In the genomic region with DNA sequence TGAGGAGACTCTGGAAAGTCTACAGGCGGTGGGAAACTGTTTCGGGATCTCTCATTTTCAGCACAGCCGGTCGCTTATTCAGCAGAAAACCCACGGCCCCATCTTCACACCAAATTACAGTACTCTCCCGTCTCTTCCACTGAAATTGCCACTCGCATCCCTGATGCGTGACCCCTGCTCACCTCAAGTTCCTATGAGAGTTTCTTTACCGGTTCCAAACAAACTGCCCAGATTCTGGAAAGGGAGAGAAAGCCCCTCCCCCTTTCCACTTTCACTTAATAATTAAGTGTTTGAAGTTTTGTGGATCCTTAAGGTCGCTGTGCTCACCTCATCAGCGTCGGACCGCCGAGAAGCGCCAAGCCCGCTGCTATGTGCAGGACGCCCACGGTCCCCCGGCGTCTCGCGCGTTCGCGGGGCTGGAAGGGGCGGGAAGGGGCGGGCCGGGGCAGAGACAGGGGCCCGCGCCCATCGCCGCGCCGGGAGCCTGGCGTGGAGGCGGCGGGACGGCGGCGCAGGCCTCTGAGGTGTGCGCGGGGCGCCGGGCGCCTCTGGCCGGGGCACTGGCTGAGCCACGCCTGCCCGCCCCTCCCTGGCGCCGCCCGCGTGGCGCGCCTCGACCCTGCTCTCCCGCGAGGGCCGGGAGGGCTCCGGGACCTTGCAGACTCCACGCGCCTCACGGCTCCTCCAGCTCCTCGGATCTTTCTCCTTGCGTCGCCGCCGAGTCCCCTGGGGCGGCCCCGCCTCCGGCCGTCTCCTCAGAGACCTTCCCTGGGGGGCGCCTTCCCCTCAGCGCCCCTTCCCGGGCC, we compare ENCODE assay signal across 9 cellular contexts. TPM values are rescaled to one million over a fixed set of nuclear protein-coding genes. Genes with fewer than 3 reads are reported as not detected.
DNase-seq lines count a peak whose midpoint lies in the region; ATAC-seq, FAIRE-seq and TF ChIP-seq lines count a peak whose summit lies in the region.
"Had no signal": no experiment of that assay in that cellular context is flagged by ENCODE, and none has a peak within 500 bp of the region (broad histone marks: within the 10 kb centered on the region; RNA-seq: fewer than 3 reads in every experiment).

Gene GPR156, minus strand, starts transcription at position 521 of the 806 bp plus-strand sequence. CDS start 41,124 bp downstream, outside the sequence.

- H3K27me3 Mint-ChIP-seq in CD8-positive, alpha-beta memory T cell, result peaks cover 28 to 71% of the 10 kb centered on the region in 2 donors
- H3K27me3 Mint-ChIP-seq in endodermal cell (ENCODE audit: insufficient read depth), result peaks cover 56% of the 10 kb centered on the region

- no peak for FAIRE-seq in small intestine (lab: Jason Lieb, UNC)

- no peaks in the 10 kb centered on the region for H3K36me3 ChIP-seq in CD8-positive, alpha-beta memory T cell (ENCODE audit: insufficient read depth, low read length)
- H3K36me3 ChIP-seq in endodermal cell (ENCODE audit: control insufficient read depth, insufficient read depth, low read length) (no peaks in the 10 kb centered on the region), small intestine (ENCODE audit: control insufficient read depth in 2 of 2, insufficient read depth in 2 of 2, low read length in 2 of 2) (no peaks in the 10 kb centered on the region)

- WGBS in endodermal cell (ENCODE audit: insufficient coverage in 1 of 2, insufficient read length in 1 of 2), 2 experiments, result 33 to 40% methylated on average over 21 to 74 of the region's 74 CpGs
- 5 to 10% (median 7%) methylated on average over 47 to 74 of the region's 74 CpGs for WGBS in small intestine, 3 donors

- H3K4me1 Mint-ChIP-seq in CD8-positive, alpha-beta memory T cell, result peaks cover 0 to 7% (median 5%) of the 10 kb centered on the region in 3 donors
- peaks cover 5% of the 10 kb centered on the region for H3K4me1 Mint-ChIP-seq in endodermal cell

- POLR2A ChIA-PET in CD8-positive, alpha-beta memory T cell (lab: Charles Lee), result no interaction called here

- H3K9me3 ChIP-seq in CD8-positive, alpha-beta memory T cell (ENCODE audit: low read length), result no peaks in the 10 kb centered on the region
- H3K9me3 ChIP-seq in endodermal cell (ENCODE audit: control insufficient read depth, low read length) (no peaks in the 10 kb centered on the region), small intestine (ENCODE audit: control insufficient read depth, low read depth) (no peaks in the 10 kb centered on the region)

- H3K36me3 Mint-ChIP-seq in CD8-positive, alpha-beta memory T cell, result peaks cover 0 to 10% (median 2%) of the 10 kb centered on the region in 3 donors
- H3K36me3 Mint-ChIP-seq in endodermal cell (ENCODE audit: low read depth), result no peaks in the 10 kb centered on the region

- CTCF ChIA-PET in CD8-positive, alpha-beta memory T cell (lab: Charles Lee), result no interaction called here

- H3K9ac ChIP-seq in endodermal cell (ENCODE audit: extremely low read depth, low read length, poor library complexity, severe bottlenecking), result no peak within 1 kb of the TSS

- DNase-seq in CD8-positive, alpha-beta memory T cell, result no peak
- peak; percentile 38 for DNase-seq in M059J (ENCODE audit: low read depth)
- peak; percentile 69 for DNase-seq in endodermal cell
- peak; percentile 36 for DNase-seq in myocyte (ENCODE audit: low read depth)
- DNase-seq in T-helper 9 cell, result no peak
- no peak for DNase-seq in COLO829 (ENCODE audit: low spot score)
- DNase-seq in small intestine, result no peak

- no peak within 1 kb of the TSS for H3K27ac ChIP-seq in CD8-positive, alpha-beta memory T cell (ENCODE audit: low read depth, low read length)
- H3K27ac ChIP-seq in endodermal cell (ENCODE audit: low read depth, low read length) (no peak within 1 kb of the TSS), small intestine (ENCODE audit: low read depth in 1 of 2, low read length in 1 of 2) (no peak within 1 kb of the TSS)
- H3K27ac ChIP-seq: epithelial cell of prostate had no signal

- H3K27ac Mint-ChIP-seq in CD8-positive, alpha-beta memory T cell, result no peak within 1 kb of the TSS
- H3K27ac Mint-ChIP-seq in endodermal cell, result no peak within 1 kb of the TSS

- H3K4me1 ChIP-seq in CD8-positive, alpha-beta memory T cell (ENCODE audit: insufficient read depth, low read length), result no peaks in the 10 kb centered on the region
- H3K4me1 ChIP-seq in endodermal cell (ENCODE audit: control insufficient read depth, insufficient read depth, low read length), result no peaks in the 10 kb centered on the region
- no peaks in the 10 kb centered on the region for H3K4me1 ChIP-seq in small intestine (ENCODE audit: control insufficient read depth in 2 of 2, insufficient read depth in 1 of 2, low read depth in 1 of 2, low read length in 1 of 2)

- no peak for TF ChIP-seq CTCF in endodermal cell (conservative IDR thresholded peaks at IDR 0.05)

- H3K4me3 Mint-ChIP-seq in CD8-positive, alpha-beta memory T cell, result peak within 1 kb of the TSS in 4 of 7 donors; percentile 12 to 39 (median 29)
- peak within 1 kb of the TSS; percentile 58 for H3K4me3 Mint-ChIP-seq in endodermal cell

- no peak for ATAC-seq in HG03280 (IDR thresholded peaks at IDR 0.05; ENCODE audit: unreplicated experiment)

- H3K4me3 ChIP-seq in CD8-positive, alpha-beta memory T cell (ENCODE audit: low read length), result no peak within 1 kb of the TSS
- H3K4me3 ChIP-seq in endodermal cell (ENCODE audit: low read length) (no peak within 1 kb of the TSS), small intestine (ENCODE audit: low read depth in 1 of 2, low read length in 2 of 2) (peak within 1 kb of the TSS in 1 of 2 donors; percentile 43)

- peaks cover 0 to 4% (median 0%) of the 10 kb centered on the region in 5 donors for H3K9me3 Mint-ChIP-seq in CD8-positive, alpha-beta memory T cell
- no peaks in the 10 kb centered on the region for H3K9me3 Mint-ChIP-seq in endodermal cell

- H3K27me3 ChIP-seq in CD8-positive, alpha-beta memory T cell (ENCODE audit: insufficient read depth, low read length, poor library complexity, severe bottlenecking), result peaks cover 23% of the 10 kb centered on the region
- H3K27me3 ChIP-seq in endodermal cell (ENCODE audit: control insufficient read depth, insufficient read depth, low read length, poor library complexity, severe bottlenecking) (peaks cover 29% of the 10 kb centered on the region), small intestine (ENCODE audit: control insufficient read depth in 2 of 2, insufficient read depth in 2 of 2, low read length in 2 of 2) (peaks cover 0 to 8% of the 10 kb centered on the region in 2 donors)

RNA-seq across cellular contexts. Expression of gene GPR156, which starts in this region (rescaled TPM):
- total RNA-seq in CD8-positive, alpha-beta memory T cell, result under 1 TPM in 1 of 2 experiments, not detected in 1; 0.04 TPM
- polyA plus RNA-seq in CD8-positive, alpha-beta memory T cell, result not detected
- 0.66 and 2.2 TPM in 2 replicates for total RNA-seq in M059J (2014; rRNA removed; shearing (Covaris generic))
- total RNA-seq in endodermal cell (1 to 10 TPM; 1.1 to 1.2 TPM), myocyte (1.2 and 1.9 TPM in 2 replicates)
- 1.3 TPM for polyA plus RNA-seq in endodermal cell (2013, experiment 1 of 2)
- polyA plus RNA-seq in endodermal cell (2013, experiment 2 of 2), result 0.75 TPM
- 0.32 TPM for polyA plus RNA-seq in myocyte (2012)
- under 1 TPM in 1 of 3 donors, not detected in 2; 0.13 TPM for polyA plus RNA-seq in small intestine

Comparison
In these comparisons a context has a peak if more than half of its experiments do, and no peak if none do; other contexts are left out.
1. DNase-seq: peak in M059J (single experiment), endodermal cell (single experiment) and myocyte (single experiment); none in CD8-positive, alpha-beta memory T cell (0 of 5), T-helper 9 cell (single experiment), COLO829 (single experiment) and small intestine (single experiment).